Comparison of ENCODE assay signal across 10 cellular contexts in genomic region chr21:25999935-26000582, GRCh38.
DNase-seq lines count a peak whose midpoint lies in the region; ATAC-seq and TF ChIP-seq lines count a peak whose summit lies in the region.
"Had no signal": no experiment of that assay in that cellular context is flagged by ENCODE, and none has a peak within 500 bp of the region (broad histone marks: within the 10 kb centered on the region; RNA-seq: fewer than 3 reads in every experiment).

No MANE protein-coding gene starts in this region.

- peaks cover 4% of the 10 kb centered on the region for H3K4me1 Mint-ChIP-seq in activated CD4-positive, alpha-beta memory T cell treated with anti-CD3 and anti-CD28 coated beads for 36 hours (ENCODE audit: low read depth)

- H3K27ac ChIP-seq in caudate nucleus (ENCODE audit: low read depth, low read length) (peak overlapping the region; percentile 49), rectal smooth muscle tissue (ENCODE audit: low read depth, low read length) (no peak overlapping the region), A673 (ENCODE audit: low read depth, low read length, poor library complexity, severe bottlenecking) (no peak overlapping the region)
- H3K27ac ChIP-seq: KMS-11 had no signal

- H3K4me1 ChIP-seq in rectal smooth muscle tissue (ENCODE audit: control insufficient read depth, insufficient read depth, low read length) (no peaks in the 10 kb centered on the region), A673 (ENCODE audit: insufficient read depth, low read length, poor library complexity, severe bottlenecking) (peaks cover 6% of the 10 kb centered on the region)

- H3K27ac Mint-ChIP-seq in activated CD4-positive, alpha-beta memory T cell treated with anti-CD3 and anti-CD28 coated beads for 36 hours, result no peak overlapping the region

- H3K27me3 ChIP-seq in rectal smooth muscle tissue (ENCODE audit: control insufficient read depth, insufficient read depth, low read length), result no peaks in the 10 kb centered on the region
- no peaks in the 10 kb centered on the region for H3K27me3 ChIP-seq in A673 (replicated peaks; ENCODE audit: insufficient read depth, low read depth, low read length, poor library complexity)

- DNase-seq in ELF-1 (ENCODE audit: low read depth, low spot score), result peak; percentile 52
- peak; percentile 55 for DNase-seq in activated CD4-positive, alpha-beta memory T cell treated with anti-CD3 and anti-CD28 coated beads for 36 hours
- DNase-seq in caudate nucleus (lab: John Stamatoyannopoulos, UW), result no peak
- DNase-seq in A673 (ENCODE audit: low spot score), result no peak
- DNase-seq in hypothalamus (lab: John Stamatoyannopoulos, UW), result no peak
- DNase-seq: NCI-H446 treated with DMSO at 0.1 percent for 48 hours had no signal

- H3K27me3 Mint-ChIP-seq in activated CD4-positive, alpha-beta memory T cell treated with anti-CD3 and anti-CD28 coated beads for 36 hours, result no peaks in the 10 kb centered on the region

- H3K9me3 Mint-ChIP-seq in activated CD4-positive, alpha-beta memory T cell treated with anti-CD3 and anti-CD28 coated beads for 36 hours, result no peaks in the 10 kb centered on the region

- no peak overlapping the region for H3K4me3 Mint-ChIP-seq in activated CD4-positive, alpha-beta memory T cell treated with anti-CD3 and anti-CD28 coated beads for 36 hours

- H3K36me3 ChIP-seq in rectal smooth muscle tissue (ENCODE audit: control insufficient read depth, insufficient read depth, low read length) (peaks cover 6% of the 10 kb centered on the region), A673 (ENCODE audit: insufficient read depth, low read length, poor library complexity, severe bottlenecking) (peaks cover 3% of the 10 kb centered on the region)

- no TSS peak for BruUV-seq in A673 (replicated peaks; lab: Mats Ljungman, UMichigan)

- no peak overlapping the region for H3K9ac ChIP-seq in rectal smooth muscle tissue (ENCODE audit: low read length)
- H3K9ac ChIP-seq: KMS-11 had no signal

- ATAC-seq in HG03432 (IDR thresholded peaks at IDR 0.05; ENCODE audit: unreplicated experiment) (no peak), GM18907 (IDR thresholded peaks at IDR 0.05; ENCODE audit: unreplicated experiment) (no peak)

- TF ChIP-seq CTCF in A673 (conservative IDR thresholded peaks at IDR 0.05; ENCODE audit: low read depth, low read length), result no peak

- intact Hi-C loops in activated CD4-positive, alpha-beta memory T cell treated with anti-CD3 and anti-CD28 coated beads for 36 hours (cut with micrococcal nuclease), result no loop called here
- intact Hi-C loops in A673 (cut with micrococcal nuclease; ENCODE audit: unreplicated experiment), result no loop called here

- CTCF ChIA-PET in activated CD4-positive, alpha-beta memory T cell treated with anti-CD3 and anti-CD28 coated beads for 36 hours (lab: Charles Lee), result no interaction called here
- CTCF ChIA-PET in A673 (lab: Charles Lee), result no interaction called here

- H3K36me3 Mint-ChIP-seq in activated CD4-positive, alpha-beta memory T cell treated with anti-CD3 and anti-CD28 coated beads for 36 hours, result peaks cover 3% of the 10 kb centered on the region

- H3K4me3 ChIP-seq in rectal smooth muscle tissue (ENCODE audit: low read length) (peak overlapping the region; percentile 4), A673 (ENCODE audit: low read depth, low read length, poor library complexity, severe bottlenecking) (no peak overlapping the region)

- H3K9me3 ChIP-seq in A673 (ENCODE audit: low read depth, low read length, poor library complexity, severe bottlenecking), result no peaks in the 10 kb centered on the region

- POLR2A ChIA-PET in activated CD4-positive, alpha-beta memory T cell treated with anti-CD3 and anti-CD28 coated beads for 36 hours (lab: Charles Lee), result no interaction called here
- POLR2A ChIA-PET in A673 (lab: Charles Lee; ENCODE audit: low non-redundant PET), result no interaction called here

Comparison
In these comparisons a context has a peak if more than half of its experiments do, and no peak if none do; other contexts are left out.
1. DNase-seq: peak in ELF-1 (single experiment) and activated CD4-positive, alpha-beta memory T cell treated with anti-CD3 and anti-CD28 coated beads for 36 hours (single experiment); none in caudate nucleus (0 of 61), A673 (single experiment) and hypothalamus (0 of 51).